33 cellular contexts compared by ENCODE assay signal in genomic region chr17:33243732-33244131, GRCh38. TPM values are rescaled to one million over a fixed set of nuclear protein-coding genes. Genes with fewer than 3 reads are reported as not detected.
"Had no signal": no experiment of that assay in that cellular context is flagged by ENCODE, and none has a peak within 500 bp of the region (broad histone marks: within the 10 kb centered on the region; RNA-seq: fewer than 3 reads in every experiment).

No MANE protein-coding gene starts in this region.

- H3K27ac ChIP-seq: ascending aorta, cardiac muscle cell, VCaP had no signal

- H3K36me3 ChIP-seq: ascending aorta, cardiac muscle cell had no signal

- H3K4me3 ChIP-seq: ascending aorta, cardiac muscle cell had no signal

- H3K4me1 ChIP-seq: ascending aorta had no signal

- H3K9me3 ChIP-seq: ascending aorta had no signal

- FAIRE-seq: bronchial epithelial cell, TTC549 had no signal

- ATAC-seq: activated CD8-positive, alpha-beta memory T cell treated with anti-CD3 and anti-CD28 coated beads, Interleukin-2, amount 10 ng/mL, durations not matched to agents 7 days and 5 days; activated CD8-positive, alpha-beta T cell treated with anti-CD3 and anti-CD28 coated beads, Interleukin-2, amount 10 ng/mL, durations not matched to agents 7 days and 5 days; activated naive CD8-positive, alpha-beta T cell treated with anti-CD3 and anti-CD28 coated beads, Interleukin-2, amount 50 U/mL, for 24 hours had no signal

- DNase-seq: activated B cell treated with CpG ODN at 0.5 μM for 24 hours; activated CD4-positive, alpha-beta memory T cell treated with anti-CD3 and anti-CD28 coated beads, Interleukin-2, amount 10 ng/mL, durations not matched to agents 7 days and 5 days; activated CD4-positive, alpha-beta T cell treated with anti-CD3 and anti-CD28 coated beads for 4 hours; activated CD4-positive, alpha-beta T cell treated with anti-CD3 and anti-CD28 coated beads, Interleukin-2, amount 10 ng/mL, durations not matched to agents 24 days and 14 days; activated CD4-positive, alpha-beta T cell treated with anti-CD3 and anti-CD28 coated beads, Interleukin-2, amount 50 U/mL, for 1 hour; activated CD4-positive, alpha-beta T cell treated with anti-CD3 and anti-CD28 coated beads, Interleukin-2, amount 50 U/mL, for 4 hours; activated CD4-positive, CD25-positive, alpha-beta regulatory T cell treated with anti-CD3 and anti-CD28 coated beads, Interleukin-2, amount 50 U/mL, for 72 hours; activated CD8-positive, alpha-beta memory T cell treated with anti-CD3 and anti-CD28 coated beads for 24 hours; activated CD8-positive, alpha-beta memory T cell treated with anti-CD3 and anti-CD28 coated beads, Interleukin-2, amount 10 ng/mL, durations not matched to agents 7 days and 5 days; activated CD8-positive, alpha-beta memory T cell treated with anti-CD3 and anti-CD28 coated beads, Interleukin-2, amount 50 U/mL, for 48 hours; activated CD8-positive, alpha-beta T cell treated with anti-CD3 and anti-CD28 coated beads, Interleukin-2, amount 10 ng/mL, durations not matched to agents 7 days and 5 days; activated effector memory CD4-positive, alpha-beta T cell treated with Interleukin-2 at 50 U/mL for 16 hours; activated gamma-delta T cell; activated naive CD4-positive, alpha-beta T cell treated with anti-CD3 and anti-CD28 coated beads, Interleukin-2, amount 10 ng/mL, durations not matched to agents 7 days and 5 days; activated naive CD4-positive, alpha-beta T cell treated with Interleukin-2 at 50 U/mL for 16 hours; activated naive CD8-positive, alpha-beta T cell treated with anti-CD3 and anti-CD28 coated beads, Interleukin-2, amount 10 ng/mL, durations not matched to agents 7 days and 5 days; activated naive CD8-positive, alpha-beta T cell treated with anti-CD3 and anti-CD28 coated beads, Interleukin-2, amount 50 U/mL, for 24 hours; activated T-cell treated with anti-CD3 and anti-CD28 coated beads, Interleukin-2, amount 50 U/mL, for 24 hours; activated T-cell treated with anti-CD3 and anti-CD28 coated beads, Interleukin-2, amount 50 U/mL, for 48 hours; amygdala; anterior cingulate cortex; caudate nucleus; cerebellar nuclear complex; T-helper 2 cell; T-helper 9 cell had no signal

- H3K27me3 ChIP-seq: ascending aorta, cardiac muscle cell had no signal

RNA-seq across cellular contexts. Expression of gene ASIC2, which starts 49.4 kb away (rescaled TPM):
- total RNA-seq: activated B cell treated with CpG ODN at 0.5 μM for 24 hours; activated CD4-positive, alpha-beta memory T cell treated with anti-CD3 and anti-CD28 coated beads, Interleukin-2, amount 10 ng/mL, durations not matched to agents 7 days and 5 days; activated CD4-positive, alpha-beta T cell treated with anti-CD3 and anti-CD28 coated beads, Interleukin-2, amount 10 ng/mL, durations not matched to agents 24 days and 14 days; activated CD8-positive, alpha-beta memory T cell treated with anti-CD3 and anti-CD28 coated beads, Interleukin-2, amount 10 ng/mL, durations not matched to agents 7 days and 5 days; activated CD8-positive, alpha-beta T cell treated with anti-CD3 and anti-CD28 coated beads, Interleukin-2, amount 10 ng/mL, durations not matched to agents 7 days and 5 days; activated naive CD8-positive, alpha-beta T cell treated with anti-CD3 and anti-CD28 coated beads, Interleukin-2, amount 10 ng/mL, durations not matched to agents 7 days and 5 days; activated T-helper 2 cell treated with anti-CD3 and anti-CD28 coated beads, Interferon-gamma antibody, Interleukin-2, Interleukin-4, amounts not matched to agents 10 μg/mL and 5 μg/mL and 100 μg/mL, durations not matched to agents 14 hours and 24 hours and 36 hours; ascending aorta; bronchial epithelial cell; cardiac muscle cell; chondrocyte; T-helper 1 cell treated with Interleukin-12 subunit alpha and Interleukin-12 subunit beta and Interleukin-4 antibody, amounts not matched to agents 30 ng/mL and 1 ng/mL, for 36 hours had no signal
- polyA plus RNA-seq: cardiac muscle cell had no signal
